In genomic region chr1:99806882-99807281, GRCh38 we compare ENCODE assay signal across 21 cellular contexts.
"Had no signal": no experiment of that assay in that cellular context is flagged by ENCODE, and none has a peak within 500 bp of the region (broad histone marks: within the 10 kb centered on the region; RNA-seq: fewer than 3 reads in every experiment).

No MANE protein-coding gene starts in this region.

- H3K27ac ChIP-seq: brain microvascular endothelial cell, coronary artery, dorsolateral prefrontal cortex had no signal

- H3K4me3 ChIP-seq: coronary artery, dorsolateral prefrontal cortex had no signal

- H3K36me3 ChIP-seq: brain microvascular endothelial cell had no signal

- DNase-seq: activated CD4-positive, alpha-beta memory T cell treated with anti-CD3 and anti-CD28 coated beads, Interleukin-2, amount 10 ng/mL, durations not matched to agents 7 days and 5 days; activated CD4-positive, alpha-beta T cell treated with anti-CD3 and anti-CD28 coated beads for 1 hour; activated CD4-positive, alpha-beta T cell treated with anti-CD3 and anti-CD28 coated beads for 4 hours; activated CD4-positive, alpha-beta T cell treated with anti-CD3 and anti-CD28 coated beads, Interleukin-2, amount 10 ng/mL, durations not matched to agents 7 days and 5 days; activated CD4-positive, alpha-beta T cell treated with anti-CD3 and anti-CD28 coated beads, Interleukin-2, amount 50 U/mL, for 4 hours; activated CD8-positive, alpha-beta memory T cell treated with anti-CD3 and anti-CD28 coated beads, Interleukin-2, amount 50 U/mL, for 48 hours; activated gamma-delta T cell; activated naive CD4-positive, alpha-beta T cell; activated naive CD4-positive, alpha-beta T cell treated with anti-CD3 and anti-CD28 coated beads, Interleukin-2, amount 10 ng/mL, durations not matched to agents 7 days and 5 days; activated naive CD8-positive, alpha-beta T cell treated with anti-CD3 and anti-CD28 coated beads, Interleukin-2, amount 10 ng/mL, durations not matched to agents 7 days and 5 days; activated T-cell treated with anti-CD3 and anti-CD28 coated beads for 4 hours; activated T-cell treated with anti-CD3 and anti-CD28 coated beads, Interleukin-2, amount 50 U/mL, for 24 hours; activated T-cell treated with anti-CD3 and anti-CD28 coated beads, Interleukin-2, amount 50 U/mL, for 72 hours; brain microvascular endothelial cell; dorsolateral prefrontal cortex; effector memory CD4-positive, alpha-beta T cell; endodermal cell; foreskin fibroblast; head of caudate nucleus; T-helper 2 cell had no signal
